12 cellular contexts compared by ENCODE assay signal in the genomic region with DNA sequence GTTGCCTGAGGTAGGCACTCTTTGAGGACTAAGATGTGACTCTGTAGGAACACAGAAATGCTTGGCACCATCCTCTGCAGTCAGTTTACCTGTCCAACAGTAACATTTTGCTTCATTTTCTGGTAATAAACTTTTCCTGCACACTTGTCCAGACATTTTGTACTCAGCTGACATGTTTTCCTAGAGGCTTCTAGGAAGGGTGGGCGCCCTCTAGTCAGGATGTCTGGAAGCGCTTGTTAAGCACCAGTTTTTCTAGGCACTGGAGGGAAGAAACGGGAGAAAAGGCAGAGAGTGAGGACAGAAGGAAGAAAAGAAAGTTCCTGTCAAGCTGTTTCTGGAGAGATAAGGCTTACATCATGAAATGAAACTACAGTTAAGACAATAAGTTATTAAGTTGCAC. TPM values are rescaled to one million over a fixed set of nuclear protein-coding genes. Genes with fewer than 3 reads are reported as not detected.
A peak's percentile ranks its signal among the peaks of the same experiment; 100 is the strongest.
DNase-seq lines count a peak whose midpoint lies in the region; ATAC-seq and TF ChIP-seq lines count a peak whose summit lies in the region.
"Had no signal": no experiment of that assay in that cellular context is flagged by ENCODE, and none has a peak within 500 bp of the region (broad histone marks: within the 10 kb centered on the region; RNA-seq: fewer than 3 reads in every experiment).

No MANE protein-coding gene starts in this region.

- POLR2A ChIA-PET in WTC11 (lab: Charles Lee) = no interaction called here
- POLR2A ChIA-PET in activated CD4-positive, alpha-beta memory T cell treated with anti-CD3 and anti-CD28 coated beads for 36 hours (lab: Charles Lee) = no interaction called here

- no peak overlapping the region for H2BK120ac ChIP-seq in mesendoderm (ENCODE audit: low read depth, low read length)

- no peak overlapping the region for H3K4ac ChIP-seq in mesendoderm (ENCODE audit: low read depth, low read length)

- H3K18ac ChIP-seq in mesendoderm (ENCODE audit: low read length) = no peak overlapping the region

- peak; percentile 18; the same call in 1 of the 2 replicates for TF ChIP-seq RAD21 in Ishikawa (IDR thresholded peaks at IDR 0.05; ENCODE audit: low read depth)

- H2BK15ac ChIP-seq in mesendoderm (replicated peaks; ENCODE audit: low read depth) = no peak overlapping the region

- CTCF ChIA-PET in WTC11 (lab: Charles Lee) = no interaction called here
- CTCF ChIA-PET in activated CD4-positive, alpha-beta memory T cell treated with anti-CD3 and anti-CD28 coated beads for 36 hours (lab: Charles Lee) = no interaction called here

- no peaks in the 10 kb centered on the region for H3K79me2 ChIP-seq in mesendoderm (ENCODE audit: control insufficient read depth, insufficient read depth, low read length)

- no CpG with 5 or more reads among the region's 3 CpGs for WGBS in mesendoderm (ENCODE audit: extremely low coverage, insufficient coverage, low lambda C conversion rate)

- H3K36me3 Mint-ChIP-seq in WTC11 = no peaks in the 10 kb centered on the region
- H3K36me3 Mint-ChIP-seq in activated CD4-positive, alpha-beta memory T cell treated with anti-CD3 and anti-CD28 coated beads for 36 hours = no peaks in the 10 kb centered on the region

- no peak overlapping the region for H3K4me2 ChIP-seq in mesendoderm (ENCODE audit: low read length)

- TF ChIP-seq CTCF in WTC11 (IDR thresholded peaks at IDR 0.05) = 0 out of 2 replicates have a peak, but pooled peaks have one; percentile 29

- H3K4me1 ChIP-seq in mesendoderm (ENCODE audit: control insufficient read depth, low read depth, low read length) = no peaks in the 10 kb centered on the region

- H3K27ac ChIP-seq in mesendoderm (ENCODE audit: low read depth, low read length) = no peak overlapping the region
- H3K27ac ChIP-seq: thoracic aorta had no signal

- no peak overlapping the region for H3K9ac ChIP-seq in mesendoderm (ENCODE audit: low read length)

- H3K27ac Mint-ChIP-seq in WTC11 = no peak overlapping the region
- H3K27ac Mint-ChIP-seq in activated CD4-positive, alpha-beta memory T cell treated with anti-CD3 and anti-CD28 coated beads for 36 hours = no peak overlapping the region

- H3K4me3 ChIP-seq in mesendoderm (ENCODE audit: low read length) = no peak overlapping the region
- H3K4me3 ChIP-seq: thoracic aorta had no signal

- H4K8ac ChIP-seq in mesendoderm (ENCODE audit: low read depth, low read length) = no peak overlapping the region

- no peak for TF ChIP-seq EP300 in Ishikawa (IDR thresholded peaks at IDR 0.05; ENCODE audit: borderline replicate concordance)

- H3K79me1 ChIP-seq in mesendoderm (ENCODE audit: low read length) = no peaks in the 10 kb centered on the region

- H3K56ac ChIP-seq in mesendoderm (ENCODE audit: low read length) = no peak overlapping the region

- no peak overlapping the region for H2AK5ac ChIP-seq in mesendoderm (ENCODE audit: low read length)

- H2BK5ac ChIP-seq in mesendoderm (ENCODE audit: low read length) = no peak overlapping the region

- no peaks in the 10 kb centered on the region for H3K36me3 ChIP-seq in mesendoderm (ENCODE audit: control insufficient read depth, insufficient read depth, low read length)
- H3K36me3 ChIP-seq: thoracic aorta had no signal

- H3K4me1 Mint-ChIP-seq in WTC11 = peaks cover 7% of the 10 kb centered on the region; the same call in 1 of the 2 replicates
- no peaks in the 10 kb centered on the region for H3K4me1 Mint-ChIP-seq in activated CD4-positive, alpha-beta memory T cell treated with anti-CD3 and anti-CD28 coated beads for 36 hours (ENCODE audit: low read depth)

- H3K23ac ChIP-seq in mesendoderm (ENCODE audit: low read length) = no peak overlapping the region

- no peaks in the 10 kb centered on the region for H3K27me3 ChIP-seq in mesendoderm (ENCODE audit: insufficient read depth, low read length, poor library complexity)

- ATAC-seq in WTC11 (peak; percentile 65; the same call in 1 of the 2 replicates), GM18868 (IDR thresholded peaks at IDR 0.05; ENCODE audit: unreplicated experiment) (no peak), GM21526 (IDR thresholded peaks at IDR 0.05; ENCODE audit: low FRiP score, unreplicated experiment) (no peak)

- intact Hi-C loops in activated CD4-positive, alpha-beta memory T cell treated with anti-CD3 and anti-CD28 coated beads for 36 hours (cut with micrococcal nuclease) = no loop called here

- no peak overlapping the region for H4K5ac ChIP-seq in mesendoderm (ENCODE audit: low read length)

- H3K9me3 Mint-ChIP-seq in WTC11 = peaks cover 15% of the 10 kb centered on the region
- H3K9me3 Mint-ChIP-seq in activated CD4-positive, alpha-beta memory T cell treated with anti-CD3 and anti-CD28 coated beads for 36 hours = no peaks in the 10 kb centered on the region

- H3K27me3 Mint-ChIP-seq in WTC11 (ENCODE audit: low read depth) = 0 out of 2 replicates have a peak, but pooled peaks cover 2% of the 10 kb centered on the region
- peaks cover 7% of the 10 kb centered on the region for H3K27me3 Mint-ChIP-seq in activated CD4-positive, alpha-beta memory T cell treated with anti-CD3 and anti-CD28 coated beads for 36 hours

- peak; percentile 24 for DNase-seq in ELR (ENCODE audit: low read depth)
- DNase-seq in WTC11 (ENCODE audit: low spot score) = peak; percentile 22
- DNase-seq in mesendoderm = peak; percentile 35
- no peak for DNase-seq in activated CD4-positive, alpha-beta memory T cell treated with anti-CD3 and anti-CD28 coated beads for 36 hours
- no peak for DNase-seq in retina
- DNase-seq: activated naive CD4-positive, alpha-beta T cell treated with Interleukin-2 at 50 U/mL for 16 hours; erythroblast; stimulated activated CD4-positive, alpha-beta T cell treated with anti-CD3 and anti-CD28 coated beads, Interleukin-15, amount 100 ng/mL, for 24 hours had no signal

- no peak overlapping the region for H3K4me3 Mint-ChIP-seq in WTC11
- no peak overlapping the region for H3K4me3 Mint-ChIP-seq in activated CD4-positive, alpha-beta memory T cell treated with anti-CD3 and anti-CD28 coated beads for 36 hours

TF ChIP-seq in Ishikawa, 13 proteins besides CTCF, POLR2A, EP300 and RAD21:
- no peak for TF ChIP-seq EGR1 (IDR thresholded peaks at IDR 0.05)
- TF ChIP-seq FOXM1 (IDR thresholded peaks at IDR 0.05; ENCODE audit: borderline replicate concordance, low read depth) = no peak
- TF ChIP-seq, protein P1, sequence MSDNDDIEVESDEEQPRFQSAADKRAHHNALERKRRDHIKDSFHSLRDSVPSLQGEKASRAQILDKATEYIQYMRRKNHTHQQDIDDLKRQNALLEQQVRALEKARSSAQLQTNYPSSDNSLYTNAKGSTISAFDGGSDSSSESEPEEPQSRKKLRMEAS (IDR thresholded peaks at IDR 0.05) = no peak
- no peak for TF ChIP-seq CEBPB (IDR thresholded peaks at IDR 0.05)
- no peak for TF ChIP-seq ZBTB7A (IDR thresholded peaks at IDR 0.05; ENCODE audit: low read depth)
- no peak for TF ChIP-seq TCF12 (IDR thresholded peaks at IDR 0.05; ENCODE audit: low read depth)
- TF ChIP-seq TEAD4 (IDR thresholded peaks at IDR 0.05) = no peak
TF ChIP-seq in Ishikawa: peak in this region for 0.

TF ChIP-seq in WTC11, 78 proteins besides CTCF, POLR2A, EP300 and RAD21 (continues in another document):
- TF ChIP-seq OVOL2 (CRISPR knock-in tag; IDR thresholded peaks at IDR 0.05; ENCODE audit: borderline replicate concordance) = no peak
- no peak for TF ChIP-seq CREM (CRISPR knock-in tag; IDR thresholded peaks at IDR 0.05)
- TF ChIP-seq, protein P2, sequence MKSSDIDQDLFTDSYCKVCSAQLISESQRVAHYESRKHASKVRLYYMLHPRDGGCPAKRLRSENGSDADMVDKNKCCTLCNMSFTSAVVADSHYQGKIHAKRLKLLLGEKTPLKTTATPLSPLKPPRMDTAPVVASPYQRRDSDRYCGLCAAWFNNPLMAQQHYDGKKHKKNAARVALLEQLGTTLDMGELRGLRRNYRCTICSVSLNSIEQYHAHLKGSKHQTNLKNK (CRISPR knock-in tag; IDR thresholded peaks at IDR 0.05) = no peak
- TF ChIP-seq, protein P3, sequence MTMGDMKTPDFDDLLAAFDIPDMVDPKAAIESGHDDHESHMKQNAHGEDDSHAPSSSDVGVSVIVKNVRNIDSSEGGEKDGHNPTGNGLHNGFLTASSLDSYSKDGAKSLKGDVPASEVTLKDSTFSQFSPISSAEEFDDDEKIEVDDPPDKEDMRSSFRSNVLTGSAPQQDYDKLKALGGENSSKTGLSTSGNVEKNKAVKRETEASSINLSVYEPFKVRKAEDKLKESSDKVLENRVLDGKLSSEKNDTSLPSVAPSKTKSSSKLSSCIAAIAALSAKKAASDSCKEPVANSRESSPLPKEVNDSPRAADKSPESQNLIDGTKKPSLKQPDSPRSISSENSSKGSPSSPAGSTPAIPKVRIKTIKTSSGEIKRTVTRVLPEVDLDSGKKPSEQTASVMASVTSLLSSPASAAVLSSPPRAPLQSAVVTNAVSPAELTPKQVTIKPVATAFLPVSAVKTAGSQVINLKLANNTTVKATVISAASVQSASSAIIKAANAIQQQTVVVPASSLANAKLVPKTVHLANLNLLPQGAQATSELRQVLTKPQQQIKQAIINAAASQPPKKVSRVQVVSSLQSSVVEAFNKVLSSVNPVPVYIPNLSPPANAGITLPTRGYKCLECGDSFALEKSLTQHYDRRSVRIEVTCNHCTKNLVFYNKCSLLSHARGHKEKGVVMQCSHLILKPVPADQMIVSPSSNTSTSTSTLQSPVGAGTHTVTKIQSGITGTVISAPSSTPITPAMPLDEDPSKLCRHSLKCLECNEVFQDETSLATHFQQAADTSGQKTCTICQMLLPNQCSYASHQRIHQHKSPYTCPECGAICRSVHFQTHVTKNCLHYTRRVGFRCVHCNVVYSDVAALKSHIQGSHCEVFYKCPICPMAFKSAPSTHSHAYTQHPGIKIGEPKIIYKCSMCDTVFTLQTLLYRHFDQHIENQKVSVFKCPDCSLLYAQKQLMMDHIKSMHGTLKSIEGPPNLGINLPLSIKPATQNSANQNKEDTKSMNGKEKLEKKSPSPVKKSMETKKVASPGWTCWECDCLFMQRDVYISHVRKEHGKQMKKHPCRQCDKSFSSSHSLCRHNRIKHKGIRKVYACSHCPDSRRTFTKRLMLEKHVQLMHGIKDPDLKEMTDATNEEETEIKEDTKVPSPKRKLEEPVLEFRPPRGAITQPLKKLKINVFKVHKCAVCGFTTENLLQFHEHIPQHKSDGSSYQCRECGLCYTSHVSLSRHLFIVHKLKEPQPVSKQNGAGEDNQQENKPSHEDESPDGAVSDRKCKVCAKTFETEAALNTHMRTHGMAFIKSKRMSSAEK (CRISPR knock-in tag; IDR thresholded peaks at IDR 0.05; ENCODE audit: borderline replicate concordance) = no peak
- no peak for TF ChIP-seq ZNF263 (CRISPR knock-in tag; IDR thresholded peaks at IDR 0.05; ENCODE audit: low read depth)

RNA-seq across cellular contexts. Expression of a gene that starts 42.5 kb away (rescaled TPM):
- 47.3 to 52.7 TPM (median 49.5 TPM) in 3 replicates for total RNA-seq in WTC11 (2021)
- 56.4 TPM for polyA plus RNA-seq in mesendoderm (2013, experiment 1 of 2)
- 56.6 TPM for polyA plus RNA-seq in mesendoderm (2013, experiment 2 of 2)
- total RNA-seq in activated CD4-positive, alpha-beta memory T cell treated with anti-CD3 and anti-CD28 coated beads for 36 hours = 1 to 10 TPM in 1 of 2 experiments, under 1 TPM in 1; 0.97 to 1.2 TPM

Comparison
In these comparisons a context has a peak if more than half of its experiments do, and no peak if none do; other contexts are left out.
1. DNase-seq: peak in ELR (single experiment), WTC11 (single experiment) and mesendoderm (single experiment); none in activated CD4-positive, alpha-beta memory T cell treated with anti-CD3 and anti-CD28 coated beads for 36 hours (single experiment) and retina (single experiment).
2. RNA of a gene that starts 42.5 kb away (total RNA-seq): 47.3 to 52.7 TPM in WTC11; 0.97 to 1.2 TPM in activated CD4-positive, alpha-beta memory T cell treated with anti-CD3 and anti-CD28 coated beads for 36 hours; every median in the first group is over 10 times any median in the second.